In the genomic region with DNA sequence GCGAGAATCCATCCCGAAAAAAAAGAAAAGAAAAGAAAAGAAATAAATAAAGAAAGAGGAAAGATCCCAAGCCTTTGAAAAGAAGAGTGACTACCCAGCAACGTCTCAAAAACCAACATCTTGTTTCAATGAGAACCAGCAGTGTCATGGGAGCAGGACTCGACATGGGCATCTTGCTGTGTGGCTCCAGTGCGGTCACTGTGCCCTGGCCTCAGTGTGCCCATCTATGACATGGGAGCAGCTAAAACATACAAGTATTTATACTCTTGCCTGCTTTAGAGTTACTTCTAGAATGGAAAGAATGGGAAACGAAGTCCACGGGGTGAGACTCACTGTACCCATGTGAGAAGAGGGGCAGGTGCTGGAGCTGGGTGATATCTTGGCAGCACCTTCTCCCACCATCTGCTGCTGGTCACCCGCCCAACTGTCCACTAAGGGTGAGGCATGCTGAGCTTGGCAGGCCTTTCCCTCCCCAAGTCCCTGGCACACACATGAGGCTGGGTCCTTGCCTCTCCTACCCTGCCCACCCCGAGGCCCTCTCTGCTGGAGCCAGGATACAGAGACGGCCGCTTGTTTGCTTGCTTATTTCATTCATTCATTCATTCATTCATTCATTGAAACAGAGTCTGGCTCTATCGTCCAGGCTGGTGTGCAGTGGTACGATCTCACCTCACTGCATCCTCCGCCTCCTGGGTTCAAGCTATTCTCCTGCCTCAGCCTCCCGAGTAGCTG, we compare ENCODE assay signal across 21 cellular contexts.
"Had no signal": no experiment of that assay in that cellular context is flagged by ENCODE, and none has a peak within 500 bp of the region (broad histone marks: within the 10 kb centered on the region; RNA-seq: fewer than 3 reads in every experiment).

No MANE protein-coding gene starts in this region.

- ATAC-seq: activated T-helper 17 cell treated with anti-CD3 and anti-CD28 coated beads, Interleukin-2, amount 50 U/mL, for 72 hours; T-cell had no signal

- H3K4me3 ChIP-seq: SK-N-MC had no signal

- FAIRE-seq: RCC 7860 had no signal

- DNase-seq: activated CD4-positive, alpha-beta memory T cell treated with anti-CD3 and anti-CD28 coated beads for 36 hours; activated CD4-positive, alpha-beta T cell treated with anti-CD3 and anti-CD28 coated beads, Interleukin-2, amount 10 ng/mL, durations not matched to agents 7 days and 5 days; activated CD4-positive, CD25-positive, alpha-beta regulatory T cell; activated CD8-positive, alpha-beta memory T cell treated with anti-CD3 and anti-CD28 coated beads for 24 hours; activated gamma-delta T cell; activated naive CD4-positive, alpha-beta T cell treated with anti-CD3 and anti-CD28 coated beads for 36 hours; activated T-cell treated with anti-CD3 and anti-CD28 coated beads, Interleukin-2, amount 50 U/mL, for 48 hours; amygdala; IMR-90; KG1; NCI-H1092; NCI-H1417; NCI-H1930; NCI-H2171 treated with DMSO at 0.1 percent for 48 hours; NCI-H446; NCI-H524; T-cell had no signal

- H3K27ac ChIP-seq: SK-N-MC, VCaP had no signal
